23 cellular contexts compared by ENCODE assay signal in genomic region chr6:39830444-39830843, GRCh38. TPM values are rescaled to one million over a fixed set of nuclear protein-coding genes. Genes with fewer than 3 reads are reported as not detected.
"Had no signal": no experiment of that assay in that cellular context is flagged by ENCODE, and none has a peak within 500 bp of the region (broad histone marks: within the 10 kb centered on the region; RNA-seq: fewer than 3 reads in every experiment).

No MANE protein-coding gene starts in this region.

- H3K36me3 ChIP-seq: cardiac muscle cell, colonic mucosa, left lung, ovary, right lobe of liver, tibial nerve had no signal

- H3K4me1 ChIP-seq: colonic mucosa, right lobe of liver had no signal

- DNase-seq: activated B cell treated with CpG ODN at 0.5 μM for 24 hours; activated CD4-positive, alpha-beta memory T cell treated with anti-CD3 and anti-CD28 coated beads for 36 hours; activated CD4-positive, alpha-beta T cell treated with anti-CD3 and anti-CD28 coated beads for 4 hours; activated naive CD4-positive, alpha-beta T cell; activated naive CD8-positive, alpha-beta T cell treated with anti-CD3 and anti-CD28 coated beads for 36 hours; activated T-cell treated with anti-CD3 and anti-CD28 coated beads, Interleukin-2, amount 50 U/mL, for 1 hour; amniotic stem cell; colonic mucosa; left lung; naive thymus-derived CD4-positive, alpha-beta T cell; right lobe of liver; spleen; stimulated activated CD4-positive, alpha-beta T cell treated with anti-CD3 and anti-CD28 coated beads, Interleukin-4, amount 100 ng/mL, for 4 hours; T-helper 1 cell; T-helper 9 cell had no signal

- H3K27me3 ChIP-seq: cardiac muscle cell, colonic mucosa, left lung, ovary, right lobe of liver, tibial nerve had no signal

- ATAC-seq: activated T-helper 17 cell treated with anti-CD3 and anti-CD28 coated beads, Interleukin-2, amount 50 U/mL, for 72 hours; left lung; naive thymus-derived CD4-positive, alpha-beta T cell; right lobe of liver; stimulated activated memory B cell treated with anti-CD40 and anti-IgM and Interleukin-4, amounts not matched to agents 10 μg/mL and 1 μg/mL and 100 μg/mL, for 72 hours had no signal

- H3K27ac Mint-ChIP-seq: activated B cell treated with CpG ODN at 0.5 μM for 24 hours; activated CD4-positive, alpha-beta memory T cell treated with anti-CD3 and anti-CD28 coated beads for 36 hours; activated naive CD8-positive, alpha-beta T cell treated with anti-CD3 and anti-CD28 coated beads for 36 hours; activated T-helper 17 cell treated with anti-CD3 and anti-CD28 coated beads, Interleukin-2, amount 50 U/mL, for 72 hours; memory B cell; naive thymus-derived CD4-positive, alpha-beta T cell; stimulated activated memory B cell treated with anti-CD40 and anti-IgM and Interleukin-4, amounts not matched to agents 10 μg/mL and 1 μg/mL and 100 μg/mL, for 72 hours had no signal

- H3K27me3 Mint-ChIP-seq: activated B cell treated with CpG ODN at 0.5 μM for 24 hours; activated CD4-positive, alpha-beta memory T cell treated with anti-CD3 and anti-CD28 coated beads for 36 hours had no signal

- H3K9me3 Mint-ChIP-seq: activated B cell treated with CpG ODN at 0.5 μM for 24 hours; activated CD4-positive, alpha-beta memory T cell treated with anti-CD3 and anti-CD28 coated beads for 36 hours; activated naive CD8-positive, alpha-beta T cell treated with anti-CD3 and anti-CD28 coated beads for 36 hours; activated T-helper 17 cell treated with anti-CD3 and anti-CD28 coated beads, Interleukin-2, amount 50 U/mL, for 72 hours; memory B cell; stimulated activated memory B cell treated with anti-CD40 and anti-IgM and Interleukin-4, amounts not matched to agents 10 μg/mL and 1 μg/mL and 100 μg/mL, for 72 hours had no signal

- H3K27ac ChIP-seq: cardiac muscle cell, colonic mucosa, left lung, ovary, right lobe of liver, SK-N-MC had no signal

- H3K4me3 Mint-ChIP-seq: activated B cell treated with CpG ODN at 0.5 μM for 24 hours; activated CD4-positive, alpha-beta memory T cell treated with anti-CD3 and anti-CD28 coated beads for 36 hours; activated naive CD8-positive, alpha-beta T cell treated with anti-CD3 and anti-CD28 coated beads for 36 hours; activated T-helper 17 cell treated with anti-CD3 and anti-CD28 coated beads, Interleukin-2, amount 50 U/mL, for 72 hours; memory B cell; naive thymus-derived CD4-positive, alpha-beta T cell; stimulated activated memory B cell treated with anti-CD40 and anti-IgM and Interleukin-4, amounts not matched to agents 10 μg/mL and 1 μg/mL and 100 μg/mL, for 72 hours had no signal

- H3K9me3 ChIP-seq: colonic mucosa, left lung, ovary, right lobe of liver, spleen, tibial nerve had no signal

- H3K4me3 ChIP-seq: cardiac muscle cell, colonic mucosa, left lung, ovary, right lobe of liver, SK-N-MC, spleen, tibial nerve had no signal

- H3K4me1 Mint-ChIP-seq: activated B cell treated with CpG ODN at 0.5 μM for 24 hours; activated naive CD8-positive, alpha-beta T cell treated with anti-CD3 and anti-CD28 coated beads for 36 hours; activated T-helper 17 cell treated with anti-CD3 and anti-CD28 coated beads, Interleukin-2, amount 50 U/mL, for 72 hours; memory B cell; naive thymus-derived CD4-positive, alpha-beta T cell; stimulated activated memory B cell treated with anti-CD40 and anti-IgM and Interleukin-4, amounts not matched to agents 10 μg/mL and 1 μg/mL and 100 μg/mL, for 72 hours had no signal

- H3K36me3 Mint-ChIP-seq: activated CD4-positive, alpha-beta memory T cell treated with anti-CD3 and anti-CD28 coated beads for 36 hours; activated naive CD8-positive, alpha-beta T cell treated with anti-CD3 and anti-CD28 coated beads for 36 hours; memory B cell; naive thymus-derived CD4-positive, alpha-beta T cell; stimulated activated memory B cell treated with anti-CD40 and anti-IgM and Interleukin-4, amounts not matched to agents 10 μg/mL and 1 μg/mL and 100 μg/mL, for 72 hours had no signal

RNA-seq across cellular contexts. Expression of gene DAAM2, which starts 38.3 kb away (rescaled TPM):
- total RNA-seq: activated B cell treated with CpG ODN at 0.5 μM for 24 hours; activated CD4-positive, alpha-beta memory T cell treated with anti-CD3 and anti-CD28 coated beads for 36 hours; activated naive CD8-positive, alpha-beta T cell treated with anti-CD3 and anti-CD28 coated beads for 36 hours; activated T-helper 17 cell treated with anti-CD3 and anti-CD28 coated beads, Interleukin-2, amount 50 U/mL, for 72 hours; naive thymus-derived CD4-positive, alpha-beta T cell had no signal
- polyA plus RNA-seq: keratinocyte; naive thymus-derived CD4-positive, alpha-beta T cell had no signal
